Comparison of ENCODE assay signal across 27 cellular contexts in genomic region chr9:123089040-123089439, GRCh38. TPM values are rescaled to one million over a fixed set of nuclear protein-coding genes. Genes with fewer than 3 reads are reported as not detected.
DNase-seq lines count a peak whose midpoint lies in the region; ATAC-seq and TF ChIP-seq lines count a peak whose summit lies in the region.
"Had no signal": no experiment of that assay in that cellular context is flagged by ENCODE, and none has a peak within 500 bp of the region (broad histone marks: within the 10 kb centered on the region; RNA-seq: fewer than 3 reads in every experiment).

No MANE protein-coding gene starts in this region.

- no peak overlapping the region for H2AFZ ChIP-seq in Karpas-422 (ENCODE audit: low read length)
- H2AFZ ChIP-seq: PC-9 had no signal

- H3K4me1 ChIP-seq in Karpas-422 (ENCODE audit: low read length) (peaks cover 89% of the 10 kb centered on the region), endodermal cell (ENCODE audit: control insufficient read depth, insufficient read depth, low read length) (peaks cover 14% of the 10 kb centered on the region), body of pancreas (no peaks in the 10 kb centered on the region)
- H3K4me1 ChIP-seq: psoas muscle, suprapubic skin, vagina had no signal

- H3K79me2 ChIP-seq in Karpas-422 (ENCODE audit: low read length) = peaks cover 13% of the 10 kb centered on the region; the same call in 1 of the 2 replicates

- peak overlapping the region; percentile 56 for H3K4me2 ChIP-seq in Karpas-422 (ENCODE audit: low read depth, low read length, poor library complexity, severe bottlenecking)
- H3K4me2 ChIP-seq: PC-9 had no signal

- H3K4me3 ChIP-seq in Karpas-422 (ENCODE audit: low read length) (peak overlapping the region; percentile 28; the same call in 1 of the 2 replicates), endodermal cell (ENCODE audit: low read length) (no peak overlapping the region), body of pancreas (no peak overlapping the region)
- H3K4me3 ChIP-seq: heart left ventricle, PC-9, psoas muscle, skin epidermis, suprapubic skin, vagina had no signal

- no peaks in the 10 kb centered on the region for H3K9me3 Mint-ChIP-seq in endodermal cell
- H3K9me3 Mint-ChIP-seq: activated naive CD4-positive, alpha-beta T cell treated with anti-CD3 and anti-CD28 coated beads, Interleukin-2, amount 10 ng/mL, durations not matched to agents 7 days and 5 days; activated T-cell treated with anti-CD3 and anti-CD28 coated beads, Interleukin-2, amount 50 U/mL, for 4 hours; CD4-positive, alpha-beta T cell had no signal

- no peaks in the 10 kb centered on the region for H4K20me1 ChIP-seq in Karpas-422 (ENCODE audit: insufficient read depth, low read depth, low read length)

- H3K36me3 ChIP-seq in Karpas-422 (ENCODE audit: insufficient read depth, low read length) = peaks cover 39% of the 10 kb centered on the region
- H3K36me3 ChIP-seq in endodermal cell (ENCODE audit: control insufficient read depth, insufficient read depth, low read length) = peaks cover 75% of the 10 kb centered on the region
- H3K36me3 ChIP-seq in body of pancreas (replicated peaks in 1 of 2; ENCODE audit: insufficient read depth in 1 of 2, low read depth in 2 of 2) = peaks cover 0 to 17% of the 10 kb centered on the region in 2 donors

- no peak overlapping the region for H3K4me3 Mint-ChIP-seq in endodermal cell
- H3K4me3 Mint-ChIP-seq: activated naive CD4-positive, alpha-beta T cell treated with anti-CD3 and anti-CD28 coated beads, Interleukin-2, amount 10 ng/mL, durations not matched to agents 7 days and 5 days; activated T-cell treated with anti-CD3 and anti-CD28 coated beads, Interleukin-2, amount 50 U/mL, for 4 hours; CD4-positive, alpha-beta T cell had no signal

- H3K27ac ChIP-seq in Karpas-422 (ENCODE audit: low read length) (peak overlapping the region; percentile 93), endodermal cell (ENCODE audit: low read depth, low read length) (no peak overlapping the region), body of pancreas (no peak overlapping the region)
- H3K27ac ChIP-seq: heart left ventricle, HL-60, neutrophil, PC-9, psoas muscle, suprapubic skin, vagina had no signal

- DNase-seq in left ventricle myocardium superior (no peak), Right ventricle myocardium inferior (ENCODE audit: missing footprints) (no peak), Karpas-422 (no peak), endodermal cell (no peak), body of pancreas (no peak), NCI-H526 (lab: John Stamatoyannopoulos, UW) (no peak)
- DNase-seq: activated CD4-positive, alpha-beta T cell treated with anti-CD3 and anti-CD28 coated beads for 1 hour; activated CD8-positive, alpha-beta memory T cell treated with anti-CD3 and anti-CD28 coated beads for 24 hours; activated naive CD4-positive, alpha-beta T cell treated with anti-CD3 and anti-CD28 coated beads, Interleukin-2, amount 10 ng/mL, durations not matched to agents 7 days and 5 days; activated T-cell treated with anti-CD3 and anti-CD28 coated beads, Interleukin-2, amount 50 U/mL, for 4 hours; anterior cingulate cortex; caudate nucleus; CD4-positive, alpha-beta T cell; DMS 273 treated with DMSO at 0.1 percent for 48 hours; heart left ventricle; kidney glomerular epithelial cell; NCI-H2081 treated with DMSO at 0.1 percent for 48 hours; NCI-H345; PC-9; psoas muscle had no signal

- ATAC-seq in left ventricle myocardium superior (peak; percentile 65), Right ventricle myocardium inferior (no peak), body of pancreas (no peak), GM19397 (IDR thresholded peaks at IDR 0.05; ENCODE audit: unreplicated experiment) (no peak)
- ATAC-seq: activated T-cell treated with anti-CD3 and anti-CD28 coated beads, Interleukin-2, amount 50 U/mL, for 4 hours; HCT116; psoas muscle had no signal

- peaks cover 70% of the 10 kb centered on the region for H3K36me3 Mint-ChIP-seq in endodermal cell (ENCODE audit: low read depth)

- TF ChIP-seq POLR2A in body of pancreas (IDR thresholded peaks at IDR 0.05) = no peak

- H3K9me3 ChIP-seq in Karpas-422 (ENCODE audit: low read length) = peaks cover under 1% of the 10 kb centered on the region; the same call in 1 of the 2 replicates
- H3K9me3 ChIP-seq in endodermal cell (ENCODE audit: control insufficient read depth, low read length) = no peaks in the 10 kb centered on the region
- H3K9me3 ChIP-seq in body of pancreas = no peaks in the 10 kb centered on the region
- H3K9me3 ChIP-seq: heart left ventricle, neutrophil, psoas muscle, suprapubic skin, vagina had no signal

- H3K27ac Mint-ChIP-seq in endodermal cell = peak overlapping the region; percentile 13
- H3K27ac Mint-ChIP-seq: activated naive CD4-positive, alpha-beta T cell treated with anti-CD3 and anti-CD28 coated beads, Interleukin-2, amount 10 ng/mL, durations not matched to agents 7 days and 5 days; CD4-positive, alpha-beta T cell had no signal

- no peaks in the 10 kb centered on the region for H3K9me2 ChIP-seq in Karpas-422 (replicated peaks; ENCODE audit: insufficient read depth, low read length)

- H3K4me1 Mint-ChIP-seq in endodermal cell = peaks cover 23% of the 10 kb centered on the region
- H3K4me1 Mint-ChIP-seq: activated naive CD4-positive, alpha-beta T cell treated with anti-CD3 and anti-CD28 coated beads, Interleukin-2, amount 10 ng/mL, durations not matched to agents 7 days and 5 days had no signal

- H3K9ac ChIP-seq in Karpas-422 (ENCODE audit: low read length) (peak overlapping the region; percentile 53), endodermal cell (ENCODE audit: extremely low read depth, low read length, poor library complexity, severe bottlenecking) (no peak overlapping the region)

- H3K27me3 Mint-ChIP-seq in endodermal cell (ENCODE audit: insufficient read depth) = no peaks in the 10 kb centered on the region
- H3K27me3 Mint-ChIP-seq: activated naive CD4-positive, alpha-beta T cell treated with anti-CD3 and anti-CD28 coated beads, Interleukin-2, amount 10 ng/mL, durations not matched to agents 7 days and 5 days; CD4-positive, alpha-beta T cell had no signal

- TF ChIP-seq CTCF in endodermal cell (conservative IDR thresholded peaks at IDR 0.05) = no peak
- no peak for TF ChIP-seq CTCF in body of pancreas (IDR thresholded peaks at IDR 0.05)

- H3K27me3 ChIP-seq in Karpas-422 (ENCODE audit: low read length) (no peaks in the 10 kb centered on the region), endodermal cell (ENCODE audit: control insufficient read depth, insufficient read depth, low read length, poor library complexity, severe bottlenecking) (no peaks in the 10 kb centered on the region), body of pancreas (no peaks in the 10 kb centered on the region)
- H3K27me3 ChIP-seq: heart left ventricle, neutrophil, suprapubic skin, vagina had no signal

- 88% methylated on average over 1 of the region's 1 CpG; no CpG with 5 or more reads in 1 of the 2 experiments for WGBS in endodermal cell (ENCODE audit: insufficient coverage in 1 of 2, insufficient read length in 1 of 2), 2 experiments
- 88 to 94% methylated on average over 1 of the region's 1 CpG for WGBS in body of pancreas, 2 donors

- intact Hi-C loops in left ventricle myocardium superior (cut with micrococcal nuclease) = no loop called here
- intact Hi-C loops in Right ventricle myocardium inferior (cut with DNase I) = loop anchor here (10.0 kb wide), 1 partner anchor 136 kb away; no protein-coding TSS in a partner anchor
- intact Hi-C loops in body of pancreas (cut with DNase I) = loop anchor here (10.0 kb wide), 1 partner anchor 256 kb away; no protein-coding TSS in a partner anchor

RNA-seq across cellular contexts. Expression of gene GPR21, which starts 55.6 kb away (rescaled TPM):
- total RNA-seq in left ventricle myocardium superior = 0.72 TPM
- total RNA-seq in Right ventricle myocardium inferior = 0.49 TPM
- 0.54 and 16.8 TPM in 2 replicates for total RNA-seq in Karpas-422 (2014; rRNA removed; shearing (Covaris generic); ENCODE audit: low replicate concordance)
- 1 to 10 TPM; 1.5 to 1.8 TPM for total RNA-seq in endodermal cell
- not detected for polyA plus RNA-seq in endodermal cell (2013, experiment 1 of 2)
- polyA plus RNA-seq in endodermal cell (2013, experiment 2 of 2) = not detected
- total RNA-seq in body of pancreas = not detected
- total RNA-seq: vagina had no signal
